1 cellular context compared by ENCODE assay signal in genomic region chr5:132830436-132831094, GRCh38.
TF ChIP-seq lines count a peak whose summit lies in the region.

A gene with protein sequence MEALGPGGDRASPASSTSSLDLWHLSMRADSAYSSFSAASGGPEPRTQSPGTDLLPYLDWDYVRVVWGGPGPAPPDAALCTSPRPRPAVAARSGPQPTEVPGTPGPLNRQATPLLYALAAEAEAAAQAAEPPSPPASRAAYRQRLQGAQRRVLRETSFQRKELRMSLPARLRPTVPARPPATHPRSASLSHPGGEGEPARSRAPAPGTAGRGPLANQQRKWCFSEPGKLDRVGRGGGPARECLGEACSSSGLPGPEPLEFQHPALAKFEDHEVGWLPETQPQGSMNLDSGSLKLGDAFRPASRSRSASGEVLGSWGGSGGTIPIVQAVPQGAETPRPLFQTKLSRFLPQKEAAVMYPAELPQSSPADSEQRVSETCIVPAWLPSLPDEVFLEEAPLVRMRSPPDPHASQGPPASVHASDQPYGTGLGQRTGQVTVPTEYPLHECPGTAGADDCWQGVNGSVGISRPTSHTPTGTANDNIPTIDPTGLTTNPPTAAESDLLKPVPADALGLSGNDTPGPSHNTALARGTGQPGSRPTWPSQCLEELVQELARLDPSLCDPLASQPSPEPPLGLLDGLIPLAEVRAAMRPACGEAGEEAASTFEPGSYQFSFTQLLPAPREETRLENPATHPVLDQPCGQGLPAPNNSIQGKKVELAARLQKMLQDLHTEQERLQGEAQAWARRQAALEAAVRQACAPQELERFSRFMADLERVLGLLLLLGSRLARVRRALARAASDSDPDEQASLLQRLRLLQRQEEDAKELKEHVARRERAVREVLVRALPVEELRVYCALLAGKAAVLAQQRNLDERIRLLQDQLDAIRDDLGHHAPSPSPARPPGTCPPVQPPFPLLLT (minus strand): TSS chr5:132830647. CDS start chr5:132826140, 4,507 bp downstream.

TF ChIP-seq in K562, 482 proteins besides CTCF, POLR2A, EP300 and RAD21 (continued from another document and continues in another):
- peak; percentile 64; the same call in 1 of the 2 replicates for TF ChIP-seq GABPB1 (CRISPR knock-in tag; IDR thresholded peaks at IDR 0.05)
- TF ChIP-seq, protein P1, sequence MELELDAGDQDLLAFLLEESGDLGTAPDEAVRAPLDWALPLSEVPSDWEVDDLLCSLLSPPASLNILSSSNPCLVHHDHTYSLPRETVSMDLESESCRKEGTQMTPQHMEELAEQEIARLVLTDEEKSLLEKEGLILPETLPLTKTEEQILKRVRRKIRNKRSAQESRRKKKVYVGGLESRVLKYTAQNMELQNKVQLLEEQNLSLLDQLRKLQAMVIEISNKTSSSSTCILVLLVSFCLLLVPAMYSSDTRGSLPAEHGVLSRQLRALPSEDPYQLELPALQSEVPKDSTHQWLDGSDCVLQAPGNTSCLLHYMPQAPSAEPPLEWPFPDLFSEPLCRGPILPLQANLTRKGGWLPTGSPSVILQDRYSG (tag; conservative IDR thresholded peaks at IDR 0.05; ENCODE audit: low read depth), result peak; percentile 71; the same call in 1 of the 2 replicates
- TF ChIP-seq PPARD (CRISPR knock-in tag; IDR thresholded peaks at IDR 0.05), result no peak
- TF ChIP-seq PBX2 (CRISPR knock-in tag; IDR thresholded peaks at IDR 0.05; ENCODE audit: low read depth), result no peak
- no peak for TF ChIP-seq PBX2 (tag; conservative IDR thresholded peaks at IDR 0.05; ENCODE audit: low read depth)
- TF ChIP-seq TEAD1 (CRISPR knock-in tag; IDR thresholded peaks at IDR 0.05), result no peak
- TF ChIP-seq SMAD4 (CRISPR knock-in tag; conservative IDR thresholded peaks at IDR 0.05), result peak; percentile 81
- TF ChIP-seq FOXP4 (CRISPR knock-in tag; IDR thresholded peaks at IDR 0.05; ENCODE audit: borderline replicate concordance), result no peak; the same call in 1 of the 2 replicates
- no peak for TF ChIP-seq ARHGAP35 (IDR thresholded peaks at IDR 0.05; ENCODE audit: partially characterized antibody)
- TF ChIP-seq, protein P2, sequence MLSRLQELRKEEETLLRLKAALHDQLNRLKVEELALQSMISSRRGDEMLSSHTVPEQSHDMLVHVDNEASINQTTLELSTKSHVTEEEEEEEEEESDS (CRISPR knock-in tag; IDR thresholded peaks at IDR 0.05), result no peak
- no peak for TF ChIP-seq RFX7 (CRISPR knock-in tag; IDR thresholded peaks at IDR 0.05)
- no peak for TF ChIP-seq TBL1XR1 (IDR thresholded peaks at IDR 0.05; ENCODE audit: low read length in 2 of 2)
- no peak for TF ChIP-seq ZSCAN29 (IDR thresholded peaks at IDR 0.05)
- peak; percentile 81; the same call in 1 of the 2 replicates for TF ChIP-seq PHF8 (IDR thresholded peaks at IDR 0.05; ENCODE audit: borderline replicate concordance, low read length)
- TF ChIP-seq DNMT1 (IDR thresholded peaks at IDR 0.05), result no peak
- no peak for TF ChIP-seq FOXK1 (CRISPR knock-in tag; IDR thresholded peaks at IDR 0.05; ENCODE audit: borderline replicate concordance)
- no peak for TF ChIP-seq MCM2 (IDR thresholded peaks at IDR 0.05; ENCODE audit: low read depth)
- no peak for TF ChIP-seq CBFA2T2 (conservative IDR thresholded peaks at IDR 0.05)
- TF ChIP-seq PURB (CRISPR knock-in tag; IDR thresholded peaks at IDR 0.05; ENCODE audit: low read depth), result no peak
- no peak for TF ChIP-seq ZNF707 (CRISPR knock-in tag; conservative IDR thresholded peaks at IDR 0.05)
- TF ChIP-seq ATF4 (CRISPR knock-in tag; IDR thresholded peaks at IDR 0.05), result 0 out of 2 replicates have a peak, but pooled peaks have one; percentile 43
- no peak for TF ChIP-seq CGGBP1 (CRISPR knock-in tag; IDR thresholded peaks at IDR 0.05)
- TF ChIP-seq TBP (optimal IDR thresholded peaks at IDR 0.05; ENCODE audit: low read depth, low read length), result peak; percentile 61
- no peak; the same call in 1 of the 2 replicates for TF ChIP-seq ZBTB40 (IDR thresholded peaks at IDR 0.05)
- TF ChIP-seq ZBTB40 (CRISPR knock-in tag; IDR thresholded peaks at IDR 0.05), result no peak
- no peak for TF ChIP-seq SNRNP70 (optimal IDR thresholded peaks at IDR 0.05; ENCODE audit: low read depth, low read length)
- TF ChIP-seq GABPB2 (CRISPR knock-in tag; conservative IDR thresholded peaks at IDR 0.05), result no peak
- no peak for TF ChIP-seq XRCC5 (IDR thresholded peaks at IDR 0.05; ENCODE audit: low read depth, low read length)
- TF ChIP-seq, protein P3, sequence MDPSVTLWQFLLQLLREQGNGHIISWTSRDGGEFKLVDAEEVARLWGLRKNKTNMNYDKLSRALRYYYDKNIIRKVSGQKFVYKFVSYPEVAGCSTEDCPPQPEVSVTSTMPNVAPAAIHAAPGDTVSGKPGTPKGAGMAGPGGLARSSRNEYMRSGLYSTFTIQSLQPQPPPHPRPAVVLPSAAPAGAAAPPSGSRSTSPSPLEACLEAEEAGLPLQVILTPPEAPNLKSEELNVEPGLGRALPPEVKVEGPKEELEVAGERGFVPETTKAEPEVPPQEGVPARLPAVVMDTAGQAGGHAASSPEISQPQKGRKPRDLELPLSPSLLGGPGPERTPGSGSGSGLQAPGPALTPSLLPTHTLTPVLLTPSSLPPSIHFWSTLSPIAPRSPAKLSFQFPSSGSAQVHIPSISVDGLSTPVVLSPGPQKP (CRISPR knock-in tag; IDR thresholded peaks at IDR 0.05), result no peak
- TF ChIP-seq RBM17 (IDR thresholded peaks at IDR 0.05; ENCODE audit: borderline replicate concordance, low read depth, low read length), result no peak
- peak; percentile 78 for TF ChIP-seq JUND (IDR thresholded peaks at IDR 0.05; ENCODE audit: borderline replicate concordance, low read depth, low read length)
- no peak; the same call in 2 of the 3 replicates for TF ChIP-seq JUND (tag; IDR thresholded peaks at IDR 0.05; ENCODE audit: borderline replicate concordance, low read depth, low read length)
- TF ChIP-seq MXI1 (IDR thresholded peaks at IDR 0.05; ENCODE audit: low read depth, low read length), result no peak
- TF ChIP-seq HNRNPLL (IDR thresholded peaks at IDR 0.05; ENCODE audit: low read depth, low read length, poor library complexity, severe bottlenecking), result no peak
- TF ChIP-seq, protein P4, sequence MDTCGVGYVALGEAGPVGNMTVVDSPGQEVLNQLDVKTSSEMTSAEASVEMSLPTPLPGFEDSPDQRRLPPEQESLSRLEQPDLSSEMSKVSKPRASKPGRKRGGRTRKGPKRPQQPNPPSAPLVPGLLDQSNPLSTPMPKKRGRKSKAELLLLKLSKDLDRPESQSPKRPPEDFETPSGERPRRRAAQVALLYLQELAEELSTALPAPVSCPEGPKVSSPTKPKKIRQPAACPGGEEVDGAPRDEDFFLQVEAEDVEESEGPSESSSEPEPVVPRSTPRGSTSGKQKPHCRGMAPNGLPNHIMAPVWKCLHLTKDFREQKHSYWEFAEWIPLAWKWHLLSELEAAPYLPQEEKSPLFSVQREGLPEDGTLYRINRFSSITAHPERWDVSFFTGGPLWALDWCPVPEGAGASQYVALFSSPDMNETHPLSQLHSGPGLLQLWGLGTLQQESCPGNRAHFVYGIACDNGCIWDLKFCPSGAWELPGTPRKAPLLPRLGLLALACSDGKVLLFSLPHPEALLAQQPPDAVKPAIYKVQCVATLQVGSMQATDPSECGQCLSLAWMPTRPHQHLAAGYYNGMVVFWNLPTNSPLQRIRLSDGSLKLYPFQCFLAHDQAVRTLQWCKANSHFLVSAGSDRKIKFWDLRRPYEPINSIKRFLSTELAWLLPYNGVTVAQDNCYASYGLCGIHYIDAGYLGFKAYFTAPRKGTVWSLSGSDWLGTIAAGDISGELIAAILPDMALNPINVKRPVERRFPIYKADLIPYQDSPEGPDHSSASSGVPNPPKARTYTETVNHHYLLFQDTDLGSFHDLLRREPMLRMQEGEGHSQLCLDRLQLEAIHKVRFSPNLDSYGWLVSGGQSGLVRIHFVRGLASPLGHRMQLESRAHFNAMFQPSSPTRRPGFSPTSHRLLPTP (IDR thresholded peaks at IDR 0.05; ENCODE audit: borderline replicate concordance, extremely low read depth, insufficient read length), result no peak
